8 cellular contexts compared by ENCODE assay signal in genomic region chr13:82688400-82688999, GRCh38.
DNase-seq lines count a peak whose midpoint lies in the region; ATAC-seq and TF ChIP-seq lines count a peak whose summit lies in the region.

No MANE protein-coding gene starts in this region.

- TF ChIP-seq POLR2A in lower leg skin (IDR thresholded peaks at IDR 0.05): no peak
- no peak for TF ChIP-seq POLR2A in thyroid gland (IDR thresholded peaks at IDR 0.05)

- intact Hi-C loops in activated T-helper 1 cell treated with anti-CD3 and anti-CD28 coated beads, Interleukin-12 subunit alpha, Interleukin-12 subunit beta, Interleukin-2, Interleukin-4 antibody, amounts not matched to agents 30 ng/mL and 10 ng/mL and 1 ng/mL, durations not matched to agents 14 hours and 24 hours and 36 hours (cut with micrococcal nuclease): no loop called here
- intact Hi-C loops in lower leg skin (cut with DNase I; ENCODE audit: low total_unique reads): no loop called here
- intact Hi-C loops in thyroid gland (cut with DNase I): no loop called here

- no peak for DNase-seq in activated naive CD4-positive, alpha-beta T cell treated with Interleukin-2 at 50 U/mL for 16 hours
- DNase-seq in activated T-helper 1 cell treated with anti-CD3 and anti-CD28 coated beads, Interleukin-12 subunit alpha, Interleukin-12 subunit beta, Interleukin-2, Interleukin-4 antibody, amounts not matched to agents 30 ng/mL and 10 ng/mL and 1 ng/mL, durations not matched to agents 14 hours and 24 hours and 36 hours (ENCODE audit: low spot score): no peak
- DNase-seq in natural killer cell treated with Interleukin-12 subunit alpha and Interleukin-12 subunit beta and Interleukin-15 and Interleukin-18, amount 100 ng/mL, for 72 hours (ENCODE audit: low spot score): no peak
- no peak for DNase-seq in lower leg skin (ENCODE audit: low spot score in 2 of 2)
- no peak for DNase-seq in D341Med (ENCODE audit: low spot score)
- no peak for DNase-seq in thyroid gland

- no peaks in the 10 kb centered on the region for H3K36me3 ChIP-seq in thyroid gland

- 21 to 22% methylated on average over 2 of the region's 2 CpGs for WGBS in lower leg skin, 2 donors
- 32 to 38% methylated on average over 2 of the region's 2 CpGs for WGBS in thyroid gland, 2 donors

- H3K4me3 ChIP-seq in lower leg skin (ENCODE audit: low read depth, poor library complexity, severe bottlenecking) (no peak overlapping the region), thyroid gland (replicated peaks in 1 of 3) (no peak overlapping the region)

- no peaks in the 10 kb centered on the region for H3K9me3 Mint-ChIP-seq in activated naive CD4-positive, alpha-beta T cell treated with anti-CD3 and anti-CD28 coated beads, Interleukin-2, amount 50 U/mL, for 24 hours
- no peaks in the 10 kb centered on the region for H3K9me3 Mint-ChIP-seq in activated T-helper 1 cell treated with anti-CD3 and anti-CD28 coated beads, Interleukin-12 subunit alpha, Interleukin-12 subunit beta, Interleukin-2, Interleukin-4 antibody, amounts not matched to agents 30 ng/mL and 10 ng/mL and 1 ng/mL, durations not matched to agents 14 hours and 24 hours and 36 hours
- peaks cover 12% of the 10 kb centered on the region for H3K9me3 Mint-ChIP-seq in natural killer cell treated with Interleukin-12 subunit alpha and Interleukin-12 subunit beta and Interleukin-15 and Interleukin-18, amount 100 ng/mL, for 72 hours

- no peaks in the 10 kb centered on the region for H3K27me3 ChIP-seq in thyroid gland

- ATAC-seq in HG03196 (IDR thresholded peaks at IDR 0.05; ENCODE audit: unreplicated experiment): peak; percentile 83
- ATAC-seq in natural killer cell treated with Interleukin-12 subunit alpha and Interleukin-12 subunit beta and Interleukin-15 and Interleukin-18, amount 100 ng/mL, for 72 hours: no peak

- H3K4me1 Mint-ChIP-seq in activated naive CD4-positive, alpha-beta T cell treated with anti-CD3 and anti-CD28 coated beads, Interleukin-2, amount 50 U/mL, for 24 hours: peaks cover 30% of the 10 kb centered on the region
- peaks cover 17% of the 10 kb centered on the region for H3K4me1 Mint-ChIP-seq in activated T-helper 1 cell treated with anti-CD3 and anti-CD28 coated beads, Interleukin-12 subunit alpha, Interleukin-12 subunit beta, Interleukin-2, Interleukin-4 antibody, amounts not matched to agents 30 ng/mL and 10 ng/mL and 1 ng/mL, durations not matched to agents 14 hours and 24 hours and 36 hours (ENCODE audit: low read depth)
- H3K4me1 Mint-ChIP-seq in natural killer cell treated with Interleukin-12 subunit alpha and Interleukin-12 subunit beta and Interleukin-15 and Interleukin-18, amount 100 ng/mL, for 72 hours (ENCODE audit: low read depth in 2 of 2): peaks cover 9 to 15% of the 10 kb centered on the region in 2 donors

- H3K27ac Mint-ChIP-seq in activated naive CD4-positive, alpha-beta T cell treated with anti-CD3 and anti-CD28 coated beads, Interleukin-2, amount 50 U/mL, for 24 hours: no peak overlapping the region
- H3K27ac Mint-ChIP-seq in activated T-helper 1 cell treated with anti-CD3 and anti-CD28 coated beads, Interleukin-12 subunit alpha, Interleukin-12 subunit beta, Interleukin-2, Interleukin-4 antibody, amounts not matched to agents 30 ng/mL and 10 ng/mL and 1 ng/mL, durations not matched to agents 14 hours and 24 hours and 36 hours: no peak overlapping the region
- H3K27ac Mint-ChIP-seq in natural killer cell treated with Interleukin-12 subunit alpha and Interleukin-12 subunit beta and Interleukin-15 and Interleukin-18, amount 100 ng/mL, for 72 hours: peak overlapping the region; percentile 1 to 17

- H3K9me3 ChIP-seq in thyroid gland: no peaks in the 10 kb centered on the region

- H3K27me3 Mint-ChIP-seq in activated naive CD4-positive, alpha-beta T cell treated with anti-CD3 and anti-CD28 coated beads, Interleukin-2, amount 50 U/mL, for 24 hours: no peaks in the 10 kb centered on the region
- no peaks in the 10 kb centered on the region for H3K27me3 Mint-ChIP-seq in activated T-helper 1 cell treated with anti-CD3 and anti-CD28 coated beads, Interleukin-12 subunit alpha, Interleukin-12 subunit beta, Interleukin-2, Interleukin-4 antibody, amounts not matched to agents 30 ng/mL and 10 ng/mL and 1 ng/mL, durations not matched to agents 14 hours and 24 hours and 36 hours (ENCODE audit: insufficient read depth)
- no peaks in the 10 kb centered on the region for H3K27me3 Mint-ChIP-seq in natural killer cell treated with Interleukin-12 subunit alpha and Interleukin-12 subunit beta and Interleukin-15 and Interleukin-18, amount 100 ng/mL, for 72 hours

- no peak overlapping the region for H3K27ac ChIP-seq in thyroid gland

- H3K4me1 ChIP-seq in thyroid gland: no peaks in the 10 kb centered on the region

- no peak for TF ChIP-seq CTCF in lower leg skin (IDR thresholded peaks at IDR 0.05)
- TF ChIP-seq CTCF in thyroid gland (IDR thresholded peaks at IDR 0.05): no peak

- peak overlapping the region; percentile 79 for H3K4me3 Mint-ChIP-seq in activated naive CD4-positive, alpha-beta T cell treated with anti-CD3 and anti-CD28 coated beads, Interleukin-2, amount 50 U/mL, for 24 hours
- peak overlapping the region; percentile 43 for H3K4me3 Mint-ChIP-seq in activated T-helper 1 cell treated with anti-CD3 and anti-CD28 coated beads, Interleukin-12 subunit alpha, Interleukin-12 subunit beta, Interleukin-2, Interleukin-4 antibody, amounts not matched to agents 30 ng/mL and 10 ng/mL and 1 ng/mL, durations not matched to agents 14 hours and 24 hours and 36 hours
- peak overlapping the region; percentile 46 for H3K4me3 Mint-ChIP-seq in natural killer cell treated with Interleukin-12 subunit alpha and Interleukin-12 subunit beta and Interleukin-15 and Interleukin-18, amount 100 ng/mL, for 72 hours

- H3K36me3 Mint-ChIP-seq in activated naive CD4-positive, alpha-beta T cell treated with anti-CD3 and anti-CD28 coated beads, Interleukin-2, amount 50 U/mL, for 24 hours: no peaks in the 10 kb centered on the region
- H3K36me3 Mint-ChIP-seq in activated T-helper 1 cell treated with anti-CD3 and anti-CD28 coated beads, Interleukin-12 subunit alpha, Interleukin-12 subunit beta, Interleukin-2, Interleukin-4 antibody, amounts not matched to agents 30 ng/mL and 10 ng/mL and 1 ng/mL, durations not matched to agents 14 hours and 24 hours and 36 hours (ENCODE audit: low read depth): no peaks in the 10 kb centered on the region
- no peaks in the 10 kb centered on the region for H3K36me3 Mint-ChIP-seq in natural killer cell treated with Interleukin-12 subunit alpha and Interleukin-12 subunit beta and Interleukin-15 and Interleukin-18, amount 100 ng/mL, for 72 hours

Comparison
In these comparisons a context has a peak if more than half of its experiments do, and no peak if none do; other contexts are left out.
1. H3K27ac Mint-ChIP-seq: peak in natural killer cell treated with Interleukin-12 subunit alpha and Interleukin-12 subunit beta and Interleukin-15 and Interleukin-18, amount 100 ng/mL, for 72 hours (2 of 2); none in activated naive CD4-positive, alpha-beta T cell treated with anti-CD3 and anti-CD28 coated beads, Interleukin-2, amount 50 U/mL, for 24 hours (single experiment) and activated T-helper 1 cell treated with anti-CD3 and anti-CD28 coated beads, Interleukin-12 subunit alpha, Interleukin-12 subunit beta, Interleukin-2, Interleukin-4 antibody, amounts not matched to agents 30 ng/mL and 10 ng/mL and 1 ng/mL, durations not matched to agents 14 hours and 24 hours and 36 hours (single experiment).
2. Peak in every context shown above with its lines, with median percentiles within 50 percentile points of each other: H3K4me3 Mint-ChIP-seq.